ENCODE assay signal across 15 cellular contexts in the genomic region with DNA sequence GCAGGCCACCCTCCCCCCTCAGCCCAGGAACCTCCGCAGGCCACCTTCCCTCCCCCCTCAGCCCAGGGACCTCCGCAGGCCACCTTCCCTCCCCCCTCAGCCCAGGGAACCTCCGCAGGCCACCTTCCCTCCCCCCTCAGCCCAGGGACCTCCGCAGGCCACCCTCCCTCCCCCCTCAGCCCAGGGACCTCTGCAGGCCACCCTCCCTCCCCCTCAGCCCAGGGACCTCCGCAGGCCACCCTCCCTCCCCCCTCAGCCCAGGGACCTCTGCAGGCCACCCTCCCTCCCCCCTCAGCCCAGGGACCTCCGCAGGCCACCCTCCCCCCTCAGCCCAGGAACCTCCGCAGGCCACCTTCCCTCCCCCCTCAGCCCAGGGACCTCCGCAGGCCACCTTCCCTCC. TPM values are rescaled to one million over a fixed set of nuclear protein-coding genes. Genes with fewer than 3 reads are reported as not detected.
"Had no signal": no experiment of that assay in that cellular context is flagged by ENCODE, and none has a peak within 500 bp of the region (broad histone marks: within the 10 kb centered on the region; RNA-seq: fewer than 3 reads in every experiment).

No MANE protein-coding gene starts in this region.

RNA-seq across cellular contexts. Expression of gene NEU4, which starts 2.8 kb away (rescaled TPM):
- total RNA-seq: esophagus mucosa; esophagus squamous epithelium; foreskin keratinocyte; lower lobe of right lung; naive thymus-derived CD8-positive, alpha-beta T cell had no signal
- polyA plus RNA-seq: foreskin keratinocyte; immature natural killer cell; naive thymus-derived CD8-positive, alpha-beta T cell had no signal

RNA-seq across cellular contexts. Expression of gene GAL3ST2, which starts 29.6 kb away (rescaled TPM):
- total RNA-seq: dermis microvascular lymphatic vessel endothelial cell; esophagus mucosa; foreskin keratinocyte; left lung; left ventricle myocardium superior; lower lobe of right lung; lung microvascular endothelial cell; mesenteric fat pad; myocyte; naive thymus-derived CD8-positive, alpha-beta T cell had no signal
- polyA plus RNA-seq: foreskin keratinocyte; heart left ventricle; hepatocyte; immature natural killer cell; naive thymus-derived CD8-positive, alpha-beta T cell had no signal

RNA-seq across cellular contexts. Expression of gene PDCD1, which starts 52.5 kb away (rescaled TPM):
- total RNA-seq: dermis microvascular lymphatic vessel endothelial cell, foreskin keratinocyte, hepatocyte, lung microvascular endothelial cell, mesothelial cell of epicardium, myocyte had no signal
- polyA plus RNA-seq: foreskin keratinocyte had no signal
